In the genomic region with DNA sequence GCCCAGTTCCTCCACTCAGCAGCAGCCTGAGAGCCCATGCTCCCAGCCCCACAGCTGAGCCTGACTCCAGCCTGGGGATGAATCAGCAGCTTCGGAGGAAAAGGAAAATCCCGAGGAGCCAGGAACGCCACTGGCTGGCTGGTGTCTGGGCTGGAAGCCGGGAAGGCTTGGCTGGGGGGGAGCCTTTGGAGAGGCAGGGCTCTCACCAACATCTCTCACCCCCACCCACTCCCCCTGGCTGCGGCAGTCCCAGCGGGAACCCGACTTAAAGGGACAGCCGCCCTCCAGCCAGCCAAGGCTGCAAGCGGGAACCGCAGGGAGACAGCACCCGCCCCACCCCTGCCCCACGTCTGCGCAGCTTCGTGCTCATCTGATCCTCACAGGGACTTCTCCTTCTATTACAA, we compare ENCODE assay signal across 9 cellular contexts. TPM values are rescaled to one million over a fixed set of nuclear protein-coding genes. Genes with fewer than 3 reads are reported as not detected.
DNase-seq lines count a peak whose midpoint lies in the region; ATAC-seq and TF ChIP-seq lines count a peak whose summit lies in the region.
"Had no signal": no experiment of that assay in that cellular context is flagged by ENCODE, and none has a peak within 500 bp of the region (broad histone marks: within the 10 kb centered on the region; RNA-seq: fewer than 3 reads in every experiment).

No MANE protein-coding gene starts in this region.

- H3K36me3 ChIP-seq in kidney epithelial cell (ENCODE audit: control insufficient read depth, insufficient read depth, low read length), result peaks cover 2% of the 10 kb centered on the region
- H3K36me3 ChIP-seq in subcutaneous abdominal adipose tissue (ENCODE audit: control insufficient read depth in 5 of 5, insufficient read depth in 5 of 5, low read length in 5 of 5), result peaks cover 0 to 21% (median 5%) of the 10 kb centered on the region in 5 donors

- H3K4me3 Mint-ChIP-seq in activated T-cell treated with anti-CD3 and anti-CD28 coated beads, Interleukin-2, amount 50 U/mL, for 4 hours, result no peak overlapping the region

- no peaks in the 10 kb centered on the region for H3K9me3 ChIP-seq in subcutaneous abdominal adipose tissue (ENCODE audit: control insufficient read depth in 5 of 5, low read length in 5 of 5)

- no peaks in the 10 kb centered on the region for H3K4me1 Mint-ChIP-seq in activated T-cell treated with anti-CD3 and anti-CD28 coated beads, Interleukin-2, amount 50 U/mL, for 4 hours (ENCODE audit: low read depth)

- ATAC-seq in activated CD4-positive, CD25-positive, alpha-beta regulatory T cell treated with anti-CD3 and anti-CD28 coated beads, Interleukin-2, amount 50 U/mL, for 24 hours, result no peak
- ATAC-seq in activated T-cell treated with anti-CD3 and anti-CD28 coated beads, Interleukin-2, amount 50 U/mL, for 4 hours, result no peak

- TF ChIP-seq CTCF in cardiac fibroblast (IDR thresholded peaks at IDR 0.05; ENCODE audit: low read depth, low read length), result no peak
- TF ChIP-seq CTCF in kidney epithelial cell (IDR thresholded peaks at IDR 0.05; ENCODE audit: insufficient read depth, low read length, poor library complexity, severe bottlenecking), result no peak

- DNase-seq in HT1080 (ENCODE audit: low read depth), result peak; percentile 95
- peak; percentile 79 to 88 for DNase-seq in cardiac fibroblast (ENCODE audit: low read depth in 2 of 2)
- peak; percentile 68 for DNase-seq in kidney epithelial cell (ENCODE audit: low read depth)
- DNase-seq in germinal center (ENCODE audit: low spot score), result no peak
- no peak for DNase-seq in NCI-H146 (lab: John Stamatoyannopoulos, UW)
- DNase-seq in activated T-cell treated with anti-CD3 and anti-CD28 coated beads, Interleukin-2, amount 50 U/mL, for 4 hours, result no peak

- H3K27me3 Mint-ChIP-seq in activated T-cell treated with anti-CD3 and anti-CD28 coated beads, Interleukin-2, amount 50 U/mL, for 4 hours (ENCODE audit: low read depth), result no peaks in the 10 kb centered on the region
- H3K27me3 Mint-ChIP-seq: IgD-negative memory B cell had no signal

- H3K36me3 Mint-ChIP-seq in activated T-cell treated with anti-CD3 and anti-CD28 coated beads, Interleukin-2, amount 50 U/mL, for 4 hours (ENCODE audit: insufficient read depth), result peaks cover 4% of the 10 kb centered on the region
- H3K36me3 Mint-ChIP-seq: IgD-negative memory B cell had no signal

- H3K27ac ChIP-seq in subcutaneous abdominal adipose tissue (ENCODE audit: low read depth, low read length), result peak overlapping the region; percentile 65

- H3K4me3 ChIP-seq in cardiac fibroblast (replicated peaks in 1 of 2; ENCODE audit: low read depth in 2 of 2, low read length in 2 of 2) (peak overlapping the region; percentile 36 to 47), kidney epithelial cell (ENCODE audit: low read depth, low read length) (no peak overlapping the region), subcutaneous abdominal adipose tissue (ENCODE audit: low read depth in 1 of 5, low read length in 5 of 5) (peak overlapping the region; percentile 54 to 63 (median 57))

- H3K27me3 ChIP-seq in kidney epithelial cell (ENCODE audit: control insufficient read depth, insufficient read depth, low read length) (no peaks in the 10 kb centered on the region), subcutaneous abdominal adipose tissue (ENCODE audit: control insufficient read depth in 5 of 5, insufficient read depth in 4 of 5, low read length in 5 of 5) (peaks cover 0 to 24% (median 0%) of the 10 kb centered on the region in 5 donors)

- peak overlapping the region in 4 of 5 donors; percentile 13 to 64 (median 38) for H3K9ac ChIP-seq in subcutaneous abdominal adipose tissue (ENCODE audit: low read length in 5 of 5)

- peaks cover 3 to 55% (median 46%) of the 10 kb centered on the region in 5 donors for H3K4me1 ChIP-seq in subcutaneous abdominal adipose tissue (ENCODE audit: control insufficient read depth in 5 of 5, insufficient read depth in 5 of 5, low read length in 5 of 5)

- no peaks in the 10 kb centered on the region for H3K9me3 Mint-ChIP-seq in activated T-cell treated with anti-CD3 and anti-CD28 coated beads, Interleukin-2, amount 50 U/mL, for 4 hours
- H3K9me3 Mint-ChIP-seq: IgD-negative memory B cell had no signal

RNA-seq across cellular contexts. Expression of a gene that starts 28.4 kb away (rescaled TPM):
- total RNA-seq in HT1080 (2014; rRNA removed; shearing (Covaris generic)), result 51.3 and 87.7 TPM in 2 replicates
- polyA plus RNA-seq in HT1080 (2015; cell fraction: cytosol; rRNA removed), result 29.7 and 38.3 TPM in 2 replicates
- 52.7 and 58.1 TPM in 2 replicates for polyA plus RNA-seq in HT1080 (2015; cell fraction: nucleus; rRNA removed)
- total RNA-seq in kidney epithelial cell, result 61.1 and 69.7 TPM in 2 replicates
- total RNA-seq in activated T-cell treated with anti-CD3 and anti-CD28 coated beads, Interleukin-2, amount 50 U/mL, for 4 hours, result 10 to 100 TPM; 46.8 to 52.6 (median 48.8) TPM

RNA-seq across cellular contexts. Expression of a gene that starts 48.6 kb away (rescaled TPM):
- 124 and 160 TPM in 2 replicates for total RNA-seq in HT1080 (2014; rRNA removed; shearing (Covaris generic))
- polyA plus RNA-seq in HT1080 (2015; cell fraction: cytosol; rRNA removed), result 55.6 and 61.8 TPM in 2 replicates
- polyA plus RNA-seq in HT1080 (2015; cell fraction: nucleus; rRNA removed), result 76.3 and 84.0 TPM in 2 replicates
- total RNA-seq in kidney epithelial cell, result 58.1 and 63.0 TPM in 2 replicates
- total RNA-seq in activated T-cell treated with anti-CD3 and anti-CD28 coated beads, Interleukin-2, amount 50 U/mL, for 4 hours, result 100 to 1,000 TPM; 155 to 164 (median 163) TPM

Comparison
In these comparisons a context has a peak if more than half of its experiments do, and no peak if none do; other contexts are left out.
1. DNase-seq: peak in HT1080 (single experiment), cardiac fibroblast (2 of 2) and kidney epithelial cell (single experiment); none in germinal center (single experiment), NCI-H146 (single experiment) and activated T-cell treated with anti-CD3 and anti-CD28 coated beads, Interleukin-2, amount 50 U/mL, for 4 hours (single experiment).